In the genomic region with DNA sequence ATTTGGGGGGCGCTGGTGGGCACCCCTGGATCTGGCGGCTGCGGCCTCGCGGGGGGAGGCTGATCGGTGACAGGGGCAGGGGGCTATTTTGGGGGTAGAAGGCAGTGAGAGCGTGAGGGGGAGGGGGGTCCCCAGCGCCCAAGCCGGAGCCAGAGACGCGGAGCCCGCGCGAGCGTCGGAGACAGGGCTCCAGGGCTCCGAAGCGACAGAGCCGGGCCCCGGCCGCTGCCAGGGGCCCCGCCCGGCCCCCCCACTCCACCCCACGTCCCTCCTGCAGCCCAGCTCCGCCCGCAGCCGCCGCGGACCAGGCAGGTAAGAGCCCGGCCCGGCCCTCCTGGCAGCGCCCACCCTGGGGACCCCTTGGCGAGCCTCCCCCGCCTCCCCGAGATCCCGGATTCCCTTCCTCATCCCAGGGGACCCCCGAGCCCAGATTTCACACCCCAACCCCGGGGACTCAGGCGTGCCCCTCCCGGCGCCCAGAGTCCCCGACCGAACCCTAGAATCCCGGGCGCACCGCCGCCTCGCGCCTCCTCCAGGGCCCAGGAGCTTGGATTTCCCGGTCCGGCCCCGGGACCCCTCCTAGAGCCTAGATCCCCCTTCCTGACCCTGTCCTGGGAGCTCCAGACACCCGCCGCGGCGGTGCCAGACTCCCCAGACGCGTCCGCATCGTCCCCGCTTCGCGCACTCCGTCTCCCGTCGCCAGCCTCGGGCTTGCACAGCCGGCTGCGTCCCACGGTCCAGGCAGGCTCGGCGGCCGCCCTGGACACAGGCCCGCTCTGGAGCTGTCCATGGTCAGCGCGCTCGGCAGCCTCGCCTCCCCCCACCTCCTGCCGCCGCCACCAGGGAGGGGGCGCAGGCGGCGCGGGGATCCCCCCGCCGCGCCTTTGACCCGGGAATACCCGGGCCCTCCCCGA, we compare ENCODE assay signal across 8 cellular contexts. TPM values are rescaled to one million over a fixed set of nuclear protein-coding genes. Genes with fewer than 3 reads are reported as not detected.
DNase-seq lines count a peak whose midpoint lies in the region; ATAC-seq and TF ChIP-seq lines count a peak whose summit lies in the region.

TSS of gene PPFIA3 (plus strand) at position 134 of the 914 bp plus-strand sequence. CDS start 8,330 bp downstream, outside the sequence.

- peak within 1 kb of the TSS; percentile 83 for H3K4me3 Mint-ChIP-seq in chondrocyte (ENCODE audit: unreplicated experiment)
- H3K4me3 Mint-ChIP-seq in stimulated activated effector memory CD8-positive, alpha-beta T cell treated with anti-CD3 and anti-CD28 coated beads, Interleukin-12 subunit alpha, Interleukin-12 subunit beta, amount 100 ng/mL, for 72 hours = peak within 1 kb of the TSS; percentile 85

- no peaks in the 10 kb centered on the region for H3K9me3 Mint-ChIP-seq in chondrocyte (ENCODE audit: low read depth)
- no peaks in the 10 kb centered on the region for H3K9me3 Mint-ChIP-seq in stimulated activated effector memory CD8-positive, alpha-beta T cell treated with anti-CD3 and anti-CD28 coated beads, Interleukin-12 subunit alpha, Interleukin-12 subunit beta, amount 100 ng/mL, for 72 hours

- no peaks in the 10 kb centered on the region for H3K27me3 ChIP-seq in RWPE2 (ENCODE audit: insufficient read depth, poor library complexity, severe bottlenecking)

- TF ChIP-seq CTCF in RWPE2 (IDR thresholded peaks at IDR 0.05; ENCODE audit: poor library complexity, severe bottlenecking) (no peak), chondrocyte (IDR thresholded peaks at IDR 0.05) (peak; percentile 16)

- H3K27me3 Mint-ChIP-seq in chondrocyte (ENCODE audit: low read depth) = no peaks in the 10 kb centered on the region

- DNase-seq in NCI-H2227 (lab: John Stamatoyannopoulos, UW; ENCODE audit: unreplicated experiment) (peak; percentile 53), NCI-H2227 treated with DMSO at 0.1 percent for 48 hours (lab: John Stamatoyannopoulos, UW) (no peak), RWPE2 (ENCODE audit: low spot score) (peak; percentile 75), chondrocyte (ENCODE audit: low spot score) (no peak), kidney glomerular epithelial cell (lab: John Stamatoyannopoulos, UW) (peak; percentile 21), NCI-H446 treated with DMSO at 0.1 percent for 48 hours (lab: John Stamatoyannopoulos, UW) (no peak)
- DNase-seq in stimulated activated effector memory CD8-positive, alpha-beta T cell treated with anti-CD3 and anti-CD28 coated beads, Interleukin-12 subunit alpha, Interleukin-12 subunit beta, amount 100 ng/mL, for 72 hours (ENCODE audit: low spot score in 2 of 2) = peak; percentile 29 to 66

- peak within 1 kb of the TSS; percentile 93 for H3K27ac Mint-ChIP-seq in chondrocyte (ENCODE audit: unreplicated experiment)
- peak within 1 kb of the TSS; percentile 93 for H3K27ac Mint-ChIP-seq in stimulated activated effector memory CD8-positive, alpha-beta T cell treated with anti-CD3 and anti-CD28 coated beads, Interleukin-12 subunit alpha, Interleukin-12 subunit beta, amount 100 ng/mL, for 72 hours

- peak; percentile 56 for ATAC-seq in RWPE2 (ENCODE audit: low read depth)
- peak; percentile 14 for ATAC-seq in stimulated activated effector memory CD8-positive, alpha-beta T cell treated with anti-CD3 and anti-CD28 coated beads, Interleukin-12 subunit alpha, Interleukin-12 subunit beta, amount 100 ng/mL, for 72 hours
- no peak for ATAC-seq in GM21528 (IDR thresholded peaks at IDR 0.05; ENCODE audit: low FRiP score, unreplicated experiment)

- H3K4me1 ChIP-seq in RWPE2 (ENCODE audit: insufficient read depth, poor library complexity, severe bottlenecking) = no peaks in the 10 kb centered on the region

- H3K4me1 Mint-ChIP-seq in chondrocyte (ENCODE audit: low read depth) = peaks cover 27% of the 10 kb centered on the region
- H3K4me1 Mint-ChIP-seq in stimulated activated effector memory CD8-positive, alpha-beta T cell treated with anti-CD3 and anti-CD28 coated beads, Interleukin-12 subunit alpha, Interleukin-12 subunit beta, amount 100 ng/mL, for 72 hours = peaks cover 43% of the 10 kb centered on the region

- no peaks in the 10 kb centered on the region for H3K36me3 ChIP-seq in RWPE2 (ENCODE audit: low read depth)

- H3K36me3 Mint-ChIP-seq in chondrocyte (ENCODE audit: low read depth) = no peaks in the 10 kb centered on the region
- no peaks in the 10 kb centered on the region for H3K36me3 Mint-ChIP-seq in stimulated activated effector memory CD8-positive, alpha-beta T cell treated with anti-CD3 and anti-CD28 coated beads, Interleukin-12 subunit alpha, Interleukin-12 subunit beta, amount 100 ng/mL, for 72 hours

- H3K27ac ChIP-seq in RWPE2 (ENCODE audit: poor library complexity, severe bottlenecking) = peak within 1 kb of the TSS; percentile 59

- H3K9me3 ChIP-seq in RWPE2 (ENCODE audit: severe bottlenecking) = no peaks in the 10 kb centered on the region

- peak within 1 kb of the TSS; percentile 55 for H3K4me3 ChIP-seq in RWPE2 (ENCODE audit: severe bottlenecking)

RNA-seq across cellular contexts. Expression of gene PPFIA3, which starts in this region (rescaled TPM):
- total RNA-seq in chondrocyte = 12.7 to 14.4 TPM (median 13.9 TPM) in 3 replicates

Comparison
In these comparisons a context has a peak if more than half of its experiments do, and no peak if none do; other contexts are left out.
1. DNase-seq: peak in NCI-H2227 (single experiment), RWPE2 (single experiment), kidney glomerular epithelial cell (single experiment) and stimulated activated effector memory CD8-positive, alpha-beta T cell treated with anti-CD3 and anti-CD28 coated beads, Interleukin-12 subunit alpha, Interleukin-12 subunit beta, amount 100 ng/mL, for 72 hours (2 of 2); none in NCI-H2227 treated with DMSO at 0.1 percent for 48 hours (single experiment), chondrocyte (single experiment) and NCI-H446 treated with DMSO at 0.1 percent for 48 hours (single experiment).